Comparison of ENCODE assay signal across 2 cellular contexts in the genomic region with DNA sequence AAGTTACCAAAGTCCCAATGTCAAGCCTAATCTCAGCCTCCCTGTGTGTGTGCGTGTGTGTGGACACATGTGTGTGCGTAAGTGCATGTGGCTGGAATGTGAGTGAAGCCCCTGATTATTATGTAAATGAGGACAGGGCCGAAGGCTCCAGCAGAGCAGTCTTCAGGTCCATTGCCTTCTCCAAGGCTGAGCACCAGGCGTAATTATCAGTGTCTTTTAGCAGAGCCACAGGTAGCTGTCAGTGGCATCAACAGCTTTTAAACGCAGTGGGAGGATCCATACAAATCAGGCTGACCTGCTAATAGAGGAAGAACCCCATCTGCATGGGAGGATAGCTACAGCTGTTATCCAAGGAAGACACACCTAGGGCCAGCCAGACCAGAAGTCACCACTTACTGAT.
TF ChIP-seq lines count a peak whose summit lies in the region.

No MANE protein-coding gene starts in this region.

TF ChIP-seq in H1, 55 proteins besides CTCF, POLR2A, EP300 and RAD21:
- 0 out of 2 replicates have a peak, but pooled peaks have one; percentile 14 for TF ChIP-seq TEAD4 (IDR thresholded peaks at IDR 0.05; ENCODE audit: low read depth, low read length)
- TF ChIP-seq SRF (IDR thresholded peaks at IDR 0.05; ENCODE audit: low read depth, low read length) = no peak
- no peak for TF ChIP-seq RNF2 (IDR thresholded peaks at IDR 0.05; ENCODE audit: borderline replicate concordance, low read depth, low read length, missing control alignments, poor library complexity, severe bottlenecking)
- TF ChIP-seq, protein P1, sequence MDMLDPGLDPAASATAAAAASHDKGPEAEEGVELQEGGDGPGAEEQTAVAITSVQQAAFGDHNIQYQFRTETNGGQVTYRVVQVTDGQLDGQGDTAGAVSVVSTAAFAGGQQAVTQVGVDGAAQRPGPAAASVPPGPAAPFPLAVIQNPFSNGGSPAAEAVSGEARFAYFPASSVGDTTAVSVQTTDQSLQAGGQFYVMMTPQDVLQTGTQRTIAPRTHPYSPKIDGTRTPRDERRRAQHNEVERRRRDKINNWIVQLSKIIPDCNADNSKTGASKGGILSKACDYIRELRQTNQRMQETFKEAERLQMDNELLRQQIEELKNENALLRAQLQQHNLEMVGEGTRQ (IDR thresholded peaks at IDR 0.05; ENCODE audit: low read length) = no peak

TF ChIP-seq in neural cell, 6 proteins besides CTCF, POLR2A, EP300 and RAD21:
- no peak for TF ChIP-seq SMC3 (conservative IDR thresholded peaks at IDR 0.05; ENCODE audit: poor library complexity)
- no peak for TF ChIP-seq POLR2AphosphoS5 (IDR thresholded peaks at IDR 0.05)
- no peak for TF ChIP-seq MXI1 (conservative IDR thresholded peaks at IDR 0.05; ENCODE audit: poor library complexity, severe bottlenecking)
- TF ChIP-seq, protein P2, sequence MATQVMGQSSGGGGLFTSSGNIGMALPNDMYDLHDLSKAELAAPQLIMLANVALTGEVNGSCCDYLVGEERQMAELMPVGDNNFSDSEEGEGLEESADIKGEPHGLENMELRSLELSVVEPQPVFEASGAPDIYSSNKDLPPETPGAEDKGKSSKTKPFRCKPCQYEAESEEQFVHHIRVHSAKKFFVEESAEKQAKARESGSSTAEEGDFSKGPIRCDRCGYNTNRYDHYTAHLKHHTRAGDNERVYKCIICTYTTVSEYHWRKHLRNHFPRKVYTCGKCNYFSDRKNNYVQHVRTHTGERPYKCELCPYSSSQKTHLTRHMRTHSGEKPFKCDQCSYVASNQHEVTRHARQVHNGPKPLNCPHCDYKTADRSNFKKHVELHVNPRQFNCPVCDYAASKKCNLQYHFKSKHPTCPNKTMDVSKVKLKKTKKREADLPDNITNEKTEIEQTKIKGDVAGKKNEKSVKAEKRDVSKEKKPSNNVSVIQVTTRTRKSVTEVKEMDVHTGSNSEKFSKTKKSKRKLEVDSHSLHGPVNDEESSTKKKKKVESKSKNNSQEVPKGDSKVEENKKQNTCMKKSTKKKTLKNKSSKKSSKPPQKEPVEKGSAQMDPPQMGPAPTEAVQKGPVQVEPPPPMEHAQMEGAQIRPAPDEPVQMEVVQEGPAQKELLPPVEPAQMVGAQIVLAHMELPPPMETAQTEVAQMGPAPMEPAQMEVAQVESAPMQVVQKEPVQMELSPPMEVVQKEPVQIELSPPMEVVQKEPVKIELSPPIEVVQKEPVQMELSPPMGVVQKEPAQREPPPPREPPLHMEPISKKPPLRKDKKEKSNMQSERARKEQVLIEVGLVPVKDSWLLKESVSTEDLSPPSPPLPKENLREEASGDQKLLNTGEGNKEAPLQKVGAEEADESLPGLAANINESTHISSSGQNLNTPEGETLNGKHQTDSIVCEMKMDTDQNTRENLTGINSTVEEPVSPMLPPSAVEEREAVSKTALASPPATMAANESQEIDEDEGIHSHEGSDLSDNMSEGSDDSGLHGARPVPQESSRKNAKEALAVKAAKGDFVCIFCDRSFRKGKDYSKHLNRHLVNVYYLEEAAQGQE (IDR thresholded peaks at IDR 0.05; ENCODE audit: borderline replicate concordance) = no peak
- TF ChIP-seq TAF1 (IDR thresholded peaks at IDR 0.05; ENCODE audit: low read depth) = no peak
- TF ChIP-seq EZH2 (IDR thresholded peaks at IDR 0.05; ENCODE audit: borderline replicate concordance, insufficient read depth, low read length, poor library complexity, severe bottlenecking) = no peak
